8 cellular contexts compared by ENCODE assay signal in the genomic region with DNA sequence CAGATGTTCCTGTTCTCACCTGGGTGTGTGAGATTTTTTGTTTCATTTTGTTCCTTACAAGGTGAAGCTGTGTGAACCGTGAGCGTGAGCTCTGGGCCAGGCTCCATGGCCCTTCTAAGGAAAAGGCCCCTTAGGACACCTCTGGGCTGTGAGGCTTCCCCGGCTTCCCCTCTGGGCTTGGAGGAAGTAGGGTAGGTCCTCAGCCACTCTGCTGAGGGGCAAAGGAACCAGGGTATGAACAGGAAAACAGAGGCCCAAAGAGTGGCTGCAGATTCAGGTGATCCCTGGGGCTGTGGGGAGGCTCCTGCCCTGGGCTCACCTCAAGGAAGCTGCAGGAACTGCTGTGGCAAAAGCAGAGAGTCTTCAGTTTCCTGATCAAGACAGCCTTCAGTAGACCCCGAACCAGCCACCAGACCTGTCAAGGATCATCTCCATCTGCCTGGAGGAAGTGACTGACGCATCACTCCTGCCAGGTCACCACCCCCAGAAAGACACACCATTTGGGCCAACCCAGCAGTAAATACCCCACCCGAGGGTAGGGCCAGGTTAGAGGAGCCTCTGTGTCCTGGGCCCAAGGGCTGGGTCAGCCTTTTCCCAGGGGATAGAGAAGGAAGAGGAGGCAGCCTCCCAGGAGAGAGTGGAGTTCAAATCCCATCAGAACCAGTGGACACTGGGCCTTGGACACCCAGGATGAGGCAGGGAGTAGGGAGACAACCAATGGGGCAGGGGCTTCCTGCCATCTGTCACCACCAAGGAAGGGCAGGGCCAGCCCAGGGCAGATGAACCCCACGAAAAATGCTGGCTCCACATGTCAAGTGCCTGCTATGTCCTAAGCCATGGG. TPM values are rescaled to one million over a fixed set of nuclear protein-coding genes. Genes with fewer than 3 reads are reported as not detected.
DNase-seq lines count a peak whose midpoint lies in the region; ATAC-seq and TF ChIP-seq lines count a peak whose summit lies in the region.

No MANE protein-coding gene starts in this region.

- no peak for TF ChIP-seq POLR2A in lower leg skin (IDR thresholded peaks at IDR 0.05)

- peak overlapping the region; percentile 58 for H2AK5ac ChIP-seq in neuronal stem cell (ENCODE audit: low read depth, low read length)

- no peak for TF ChIP-seq CTCF in lower leg skin (IDR thresholded peaks at IDR 0.05)

- no peak overlapping the region for H3K9ac ChIP-seq in neuronal stem cell (ENCODE audit: low read depth, low read length, poor library complexity)

- H3K27me3 Mint-ChIP-seq in central memory CD8-positive, alpha-beta T cell: no peaks in the 10 kb centered on the region

- CTCF ChIA-PET in HEK293T (lab: Yijun Ruan, JAX): interaction anchor here (1.1 kb wide), 1 partner anchor 170 kb away, joined by 3 read pairs; a partner anchor contains a TSS

- intact Hi-C loops in lower leg skin (cut with DNase I; ENCODE audit: low total_unique reads): no loop called here

- peaks cover 34% of the 10 kb centered on the region for H3K4me1 Mint-ChIP-seq in central memory CD8-positive, alpha-beta T cell

- H3K36me3 Mint-ChIP-seq in central memory CD8-positive, alpha-beta T cell (ENCODE audit: insufficient read depth): peaks cover 36% of the 10 kb centered on the region

- H3K14ac ChIP-seq in neuronal stem cell (ENCODE audit: low read length): no peak overlapping the region

- H3K9me3 Mint-ChIP-seq in central memory CD8-positive, alpha-beta T cell: no peaks in the 10 kb centered on the region

- H3K27me3 ChIP-seq in neuronal stem cell (ENCODE audit: control insufficient read depth in 3 of 3, insufficient read depth in 3 of 3, low read depth in 1 of 3, low read length in 3 of 3): no peaks in the 10 kb centered on the region

- peak overlapping the region; percentile 94 for H3K4me3 Mint-ChIP-seq in central memory CD8-positive, alpha-beta T cell

- peak overlapping the region; percentile 24 for H3K4ac ChIP-seq in neuronal stem cell (ENCODE audit: low read length)

- no peaks in the 10 kb centered on the region for H3K36me3 ChIP-seq in neuronal stem cell (replicated peaks in 1 of 2; ENCODE audit: control insufficient read depth in 2 of 2, insufficient read depth in 2 of 2, low read length in 2 of 2)

- no peak overlapping the region for H4K91ac ChIP-seq in neuronal stem cell (ENCODE audit: low read depth, low read length, poor library complexity)

- no peak overlapping the region for H3K4me3 ChIP-seq in neuronal stem cell (ENCODE audit: low read length in 2 of 2)
- H3K4me3 ChIP-seq in lower leg skin (ENCODE audit: low read depth, poor library complexity, severe bottlenecking): no peak overlapping the region

- no peak overlapping the region for H2BK120ac ChIP-seq in neuronal stem cell (ENCODE audit: low read depth, low read length)

- no peaks in the 10 kb centered on the region for H3K9me3 ChIP-seq in neuronal stem cell (replicated peaks in 1 of 2; ENCODE audit: control insufficient read depth in 2 of 2, insufficient read depth in 1 of 2, low read depth in 1 of 2, low read length in 2 of 2)

- no peak overlapping the region for H4K8ac ChIP-seq in neuronal stem cell (ENCODE audit: low read depth, low read length)

- no peak overlapping the region for H2BK15ac ChIP-seq in neuronal stem cell (ENCODE audit: low read length)

- no peak overlapping the region for H3K27ac ChIP-seq in neuronal stem cell (replicated peaks; ENCODE audit: low read length)

- POLR2A ChIA-PET in HEK293T (lab: Yijun Ruan, JAX): no interaction called here

- peak overlapping the region; percentile 30 for H3K18ac ChIP-seq in neuronal stem cell (ENCODE audit: low read length)

- H3K23ac ChIP-seq in neuronal stem cell (ENCODE audit: low read depth, low read length, poor library complexity): peak overlapping the region; percentile 8

- H3K27ac Mint-ChIP-seq in central memory CD8-positive, alpha-beta T cell (ENCODE audit: low read depth): peak overlapping the region; percentile 100

- peak; percentile 64 for ATAC-seq in central memory CD8-positive, alpha-beta T cell (replicated peaks; ENCODE audit: extremely low read depth, poor library complexity, severe bottlenecking)
- ATAC-seq in HG03342 (IDR thresholded peaks at IDR 0.05; ENCODE audit: unreplicated experiment): no peak

- no peak overlapping the region for H2BK5ac ChIP-seq in neuronal stem cell (ENCODE audit: low read length)

- H2AFZ ChIP-seq in neuronal stem cell (ENCODE audit: low read length): peak overlapping the region; percentile 57

- H3K79me1 ChIP-seq in neuronal stem cell (ENCODE audit: low read depth, low read length): peaks cover 4% of the 10 kb centered on the region

- H2BK12ac ChIP-seq in neuronal stem cell (ENCODE audit: low read length): no peak overlapping the region

- no CpG with 5 or more reads among the region's 7 CpGs for WGBS in neuronal stem cell (ENCODE audit: extremely low coverage in 2 of 2, insufficient read length in 2 of 2, insufficient replicate concordance in 1 of 2), 2 donors
- WGBS in lower leg skin, 2 donors: 52 to 55% methylated on average over 7 of the region's 7 CpGs

- peaks cover 8 to 21% of the 10 kb centered on the region in 2 donors for H3K4me1 ChIP-seq in neuronal stem cell (ENCODE audit: control insufficient read depth in 2 of 2, insufficient read depth in 1 of 2, low read depth in 1 of 2, low read length in 2 of 2)

- no peak overlapping the region for H3K4me2 ChIP-seq in neuronal stem cell (ENCODE audit: insufficient read depth, low read length, poor library complexity, severe bottlenecking)

- peak; percentile 62 for DNase-seq in GF-D8 (lab: John Stamatoyannopoulos, UW)
- peak; percentile 65 for DNase-seq in T-helper 9 cell
- DNase-seq in central memory CD8-positive, alpha-beta T cell (ENCODE audit: low spot score in 2 of 2): peak; percentile 40 to 71
- no peak for DNase-seq in neuronal stem cell (ENCODE audit: low spot score)
- DNase-seq in lower leg skin (ENCODE audit: low spot score in 2 of 2): no peak
- DNase-seq in HEK293T (ENCODE audit: extremely low spot score): no peak
- no peak for DNase-seq in GM19240 (ENCODE audit: insufficient read length, low spot score)

TF ChIP-seq in HEK293T, 16 proteins besides CTCF, POLR2A, EP300 and RAD21:
- TF ChIP-seq L3MBTL2 (conservative IDR thresholded peaks at IDR 0.05): no peak
- TF ChIP-seq, protein P1, sequence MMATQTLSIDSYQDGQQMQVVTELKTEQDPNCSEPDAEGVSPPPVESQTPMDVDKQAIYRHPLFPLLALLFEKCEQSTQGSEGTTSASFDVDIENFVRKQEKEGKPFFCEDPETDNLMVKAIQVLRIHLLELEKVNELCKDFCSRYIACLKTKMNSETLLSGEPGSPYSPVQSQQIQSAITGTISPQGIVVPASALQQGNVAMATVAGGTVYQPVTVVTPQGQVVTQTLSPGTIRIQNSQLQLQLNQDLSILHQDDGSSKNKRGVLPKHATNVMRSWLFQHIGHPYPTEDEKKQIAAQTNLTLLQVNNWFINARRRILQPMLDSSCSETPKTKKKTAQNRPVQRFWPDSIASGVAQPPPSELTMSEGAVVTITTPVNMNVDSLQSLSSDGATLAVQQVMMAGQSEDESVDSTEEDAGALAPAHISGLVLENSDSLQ (IDR thresholded peaks at IDR 0.05): no peak
- TF ChIP-seq BHLHE40 (IDR thresholded peaks at IDR 0.05; ENCODE audit: borderline replicate concordance): no peak
- no peak for TF ChIP-seq SP1 (IDR thresholded peaks at IDR 0.05)
- no peak for TF ChIP-seq TARDBP (IDR thresholded peaks at IDR 0.05)
- TF ChIP-seq CTBP1 (IDR thresholded peaks at IDR 0.05; ENCODE audit: borderline replicate concordance): no peak
- TF ChIP-seq FOXA1 (IDR thresholded peaks at IDR 0.05): no peak
- TF ChIP-seq LEF1 (IDR thresholded peaks at IDR 0.05; ENCODE audit: borderline replicate concordance): no peak
- TF ChIP-seq FOXK2 (IDR thresholded peaks at IDR 0.05): no peak
- TF ChIP-seq HDGF (IDR thresholded peaks at IDR 0.05; ENCODE audit: borderline replicate concordance): no peak
- no peak for TF ChIP-seq ARNT (IDR thresholded peaks at IDR 0.05)
- no peak for TF ChIP-seq SUZ12 (IDR thresholded peaks at IDR 0.05)

RNA-seq across cellular contexts. Expression of a gene that starts 5.7 kb away (rescaled TPM):
- polyA plus RNA-seq in neuronal stem cell (2013, experiment 1 of 2): 31.0 TPM
- polyA plus RNA-seq in neuronal stem cell (2013, experiment 2 of 2): 30.5 TPM
- 10 to 100 TPM; 50.5 to 72.9 (median 65.6) TPM for total RNA-seq in lower leg skin

RNA-seq across cellular contexts. Expression of a gene that starts 11.7 kb away (rescaled TPM):
- polyA plus RNA-seq in neuronal stem cell (2013, experiment 1 of 2): 11.3 TPM
- 12.7 TPM for polyA plus RNA-seq in neuronal stem cell (2013, experiment 2 of 2)
- 10 to 100 TPM in 2 of 4 donors, 1 to 10 TPM in 2; 4.6 to 28.5 (median 16.5) TPM for total RNA-seq in lower leg skin

RNA-seq across cellular contexts. Expression of a gene that starts 25.5 kb away (rescaled TPM):
- 2.4 TPM for polyA plus RNA-seq in neuronal stem cell (2013, experiment 1 of 2)
- polyA plus RNA-seq in neuronal stem cell (2013, experiment 2 of 2): 2.5 TPM
- total RNA-seq in lower leg skin: 10 to 100 TPM in 1 of 4 donors, 1 to 10 TPM in 3; 4.1 to 11.3 (median 8.4) TPM

RNA-seq across cellular contexts. Expression of a gene that starts 27.6 kb away (rescaled TPM):
- 36.1 TPM for polyA plus RNA-seq in neuronal stem cell (2013, experiment 1 of 2)
- polyA plus RNA-seq in neuronal stem cell (2013, experiment 2 of 2): 36.6 TPM
- 10 to 100 TPM in 3 of 4 donors, 1 to 10 TPM in 1; 9.5 to 35.4 (median 19.8) TPM for total RNA-seq in lower leg skin

RNA-seq across cellular contexts. Expression of a gene that starts 32.5 kb away (rescaled TPM):
- 27.5 TPM for polyA plus RNA-seq in neuronal stem cell (2013, experiment 1 of 2)
- polyA plus RNA-seq in neuronal stem cell (2013, experiment 2 of 2): 25.3 TPM
- 10 to 100 TPM; 11.9 to 21.1 (median 15.8) TPM for total RNA-seq in lower leg skin

Comparison
In these comparisons a context has a peak if more than half of its experiments do, and no peak if none do; other contexts are left out.
1. DNase-seq: peak in GF-D8 (single experiment), T-helper 9 cell (single experiment) and central memory CD8-positive, alpha-beta T cell (2 of 2); none in neuronal stem cell (single experiment), lower leg skin (0 of 2), HEK293T (single experiment) and GM19240 (single experiment).